Comparison of ENCODE assay signal across 37 cellular contexts in the genomic region with DNA sequence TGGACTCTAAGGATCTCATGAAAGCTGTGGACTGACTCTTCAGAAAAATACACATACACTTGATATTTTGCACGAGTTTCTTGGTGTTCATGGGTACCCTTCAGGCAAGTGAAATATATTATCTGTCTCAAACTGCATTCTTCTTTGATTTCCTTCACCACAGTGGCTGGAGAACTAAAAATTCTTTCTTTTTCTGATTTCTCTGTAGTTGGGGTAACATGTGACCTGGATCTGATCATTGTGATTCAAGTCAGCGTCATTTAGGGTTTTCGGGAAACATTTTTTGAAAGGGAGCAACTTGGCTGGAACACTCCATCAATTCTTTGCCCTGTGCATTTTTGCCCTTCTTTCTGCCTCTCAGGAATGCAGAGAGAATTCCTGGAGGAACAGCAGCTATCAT.
"Had no signal": no experiment of that assay in that cellular context is flagged by ENCODE, and none has a peak within 500 bp of the region (broad histone marks: within the 10 kb centered on the region; RNA-seq: fewer than 3 reads in every experiment).

No MANE protein-coding gene starts in this region.

- DNase-seq: activated effector memory CD4-positive, alpha-beta T cell treated with anti-CD3 and anti-CD28 coated beads, Interleukin-2, amount 50 U/mL, for 16 hours; activated effector memory CD4-positive, alpha-beta T cell treated with Interleukin-2 at 50 U/mL for 16 hours; activated gamma-delta T cell; activated gamma-delta T cell treated with Interleukin-2 at 50 U/mL for 16 hours; activated naive CD4-positive, alpha-beta T cell; activated naive CD4-positive, alpha-beta T cell treated with anti-CD3 and anti-CD28 coated beads for 36 hours; activated naive CD4-positive, alpha-beta T cell treated with anti-CD3 and anti-CD28 coated beads, Interleukin-2, amount 10 ng/mL, durations not matched to agents 7 days and 5 days; activated naive CD4-positive, alpha-beta T cell treated with anti-CD3 and anti-CD28 coated beads, Interleukin-2, amount 50 U/mL, for 16 hours; activated naive CD4-positive, alpha-beta T cell treated with Interleukin-2 at 50 U/mL for 16 hours; activated naive CD8-positive, alpha-beta T cell treated with anti-CD3 and anti-CD28 coated beads for 36 hours; activated naive CD8-positive, alpha-beta T cell treated with anti-CD3 and anti-CD28 coated beads, Interleukin-2, amount 10 ng/mL, durations not matched to agents 7 days and 5 days; activated naive CD8-positive, alpha-beta T cell treated with anti-CD3 and anti-CD28 coated beads, Interleukin-2, amount 50 U/mL, for 24 hours; activated T-cell treated with anti-CD3 and anti-CD28 coated beads, Interleukin-2, amount 50 U/mL, for 1 hour; activated T-cell treated with anti-CD3 and anti-CD28 coated beads, Interleukin-2, amount 50 U/mL, for 24 hours; activated T-cell treated with anti-CD3 and anti-CD28 coated beads, Interleukin-2, amount 50 U/mL, for 4 hours; activated T-cell treated with anti-CD3 and anti-CD28 coated beads, Interleukin-2, amount 50 U/mL, for 48 hours; activated T-cell treated with anti-CD3 and anti-CD28 coated beads, Interleukin-2, amount 50 U/mL, for 72 hours; adrenal gland; amniotic stem cell; amygdala; anterior cingulate cortex; aorta; body of pancreas; brain microvascular endothelial cell; central memory CD4-positive, alpha-beta T cell; cerebellar nuclear complex had no signal

- ATAC-seq: activated naive CD4-positive, alpha-beta T cell treated with anti-CD3 and anti-CD28 coated beads, Interleukin-2, amount 50 U/mL, for 72 hours; activated naive CD8-positive, alpha-beta T cell treated with anti-CD3 and anti-CD28 coated beads, Interleukin-2, amount 50 U/mL, for 24 hours; activated T-cell treated with anti-CD3 and anti-CD28 coated beads, Interleukin-2, amount 50 U/mL, for 4 hours; activated T-cell treated with anti-CD3 and anti-CD28 coated beads, Interleukin-2, amount 50 U/mL, for 72 hours; activated T-helper 17 cell treated with anti-CD3 and anti-CD28 coated beads, Interleukin-2, amount 50 U/mL, for 72 hours; body of pancreas had no signal

- H3K4me1 Mint-ChIP-seq: activated naive CD4-positive, alpha-beta T cell treated with anti-CD3 and anti-CD28 coated beads, Interleukin-2, amount 10 ng/mL, durations not matched to agents 7 days and 5 days; activated naive CD4-positive, alpha-beta T cell treated with anti-CD3 and anti-CD28 coated beads, Interleukin-2, amount 50 U/mL, for 24 hours; activated naive CD8-positive, alpha-beta T cell treated with anti-CD3 and anti-CD28 coated beads for 36 hours; activated naive CD8-positive, alpha-beta T cell treated with anti-CD3 and anti-CD28 coated beads, Interleukin-2, amount 50 U/mL, for 24 hours; activated T-helper 17 cell treated with anti-CD3 and anti-CD28 coated beads, Interleukin-2, amount 50 U/mL, for 72 hours; brain; central memory CD8-positive, alpha-beta T cell had no signal

- H3K27me3 Mint-ChIP-seq: activated naive CD4-positive, alpha-beta T cell treated with anti-CD3 and anti-CD28 coated beads, Interleukin-2, amount 10 ng/mL, durations not matched to agents 7 days and 5 days; activated naive CD4-positive, alpha-beta T cell treated with anti-CD3 and anti-CD28 coated beads, Interleukin-2, amount 50 U/mL, for 24 hours; activated naive CD8-positive, alpha-beta T cell; activated naive CD8-positive, alpha-beta T cell treated with anti-CD3 and anti-CD28 coated beads for 36 hours; activated naive CD8-positive, alpha-beta T cell treated with anti-CD3 and anti-CD28 coated beads, Interleukin-2, amount 10 ng/mL, durations not matched to agents 7 days and 5 days; activated naive CD8-positive, alpha-beta T cell treated with anti-CD3 and anti-CD28 coated beads, Interleukin-2, amount 50 U/mL, for 24 hours; activated T-cell treated with anti-CD3 and anti-CD28 coated beads, Interleukin-2, amount 50 U/mL, for 24 hours; activated T-helper 17 cell treated with anti-CD3 and anti-CD28 coated beads, Interleukin-2, amount 50 U/mL, for 72 hours; brain; central memory CD8-positive, alpha-beta T cell had no signal

- H3K9me3 Mint-ChIP-seq: activated naive CD4-positive, alpha-beta T cell treated with anti-CD3 and anti-CD28 coated beads for 36 hours; activated naive CD4-positive, alpha-beta T cell treated with anti-CD3 and anti-CD28 coated beads, Interleukin-2, amount 10 ng/mL, durations not matched to agents 7 days and 5 days; activated naive CD4-positive, alpha-beta T cell treated with anti-CD3 and anti-CD28 coated beads, Interleukin-2, amount 50 U/mL, for 24 hours; activated naive CD4-positive, alpha-beta T cell treated with anti-CD3 and anti-CD28 coated beads, Interleukin-2, amount 50 U/mL, for 72 hours; activated naive CD8-positive, alpha-beta T cell treated with anti-CD3 and anti-CD28 coated beads for 36 hours; activated naive CD8-positive, alpha-beta T cell treated with anti-CD3 and anti-CD28 coated beads, Interleukin-2, amount 10 ng/mL, durations not matched to agents 7 days and 5 days; activated naive CD8-positive, alpha-beta T cell treated with anti-CD3 and anti-CD28 coated beads, Interleukin-2, amount 50 U/mL, for 24 hours; activated T-cell treated with anti-CD3 and anti-CD28 coated beads, Interleukin-2, amount 50 U/mL, for 24 hours; activated T-cell treated with anti-CD3 and anti-CD28 coated beads, Interleukin-2, amount 50 U/mL, for 4 hours; activated T-cell treated with anti-CD3 and anti-CD28 coated beads, Interleukin-2, amount 50 U/mL, for 72 hours; activated T-helper 1 cell treated with anti-CD3 and anti-CD28 coated beads, Interleukin-12 subunit alpha, Interleukin-12 subunit beta, Interleukin-2, Interleukin-4 antibody, amounts not matched to agents 30 ng/mL and 10 ng/mL and 1 ng/mL, durations not matched to agents 14 hours and 24 hours and 36 hours; activated T-helper 17 cell treated with anti-CD3 and anti-CD28 coated beads, Interleukin-2, amount 50 U/mL, for 72 hours; activated T-helper 2 cell treated with anti-CD3 and anti-CD28 coated beads, Interferon-gamma antibody, Interleukin-2, Interleukin-4, amounts not matched to agents 10 μg/mL and 5 μg/mL and 100 μg/mL, durations not matched to agents 14 hours and 24 hours and 36 hours; brain; central memory CD8-positive, alpha-beta T cell had no signal

- H3K9me3 ChIP-seq: adrenal gland, ascending aorta, body of pancreas, breast epithelium had no signal

- H3K36me3 ChIP-seq: adrenal gland, ascending aorta, brain microvascular endothelial cell, breast epithelium had no signal

- H3K27ac ChIP-seq: adrenal gland, ascending aorta, body of pancreas, brain microvascular endothelial cell, breast epithelium, cardiac muscle cell had no signal

- H3K4me1 ChIP-seq: adrenal gland, ascending aorta, body of pancreas, breast epithelium had no signal

- H3K4me3 Mint-ChIP-seq: activated naive CD4-positive, alpha-beta T cell treated with anti-CD3 and anti-CD28 coated beads for 36 hours; activated naive CD4-positive, alpha-beta T cell treated with anti-CD3 and anti-CD28 coated beads, Interleukin-2, amount 10 ng/mL, durations not matched to agents 7 days and 5 days; activated naive CD4-positive, alpha-beta T cell treated with anti-CD3 and anti-CD28 coated beads, Interleukin-2, amount 50 U/mL, for 24 hours; activated naive CD8-positive, alpha-beta T cell; activated naive CD8-positive, alpha-beta T cell treated with anti-CD3 and anti-CD28 coated beads for 36 hours; activated naive CD8-positive, alpha-beta T cell treated with anti-CD3 and anti-CD28 coated beads, Interleukin-2, amount 10 ng/mL, durations not matched to agents 7 days and 5 days; activated naive CD8-positive, alpha-beta T cell treated with anti-CD3 and anti-CD28 coated beads, Interleukin-2, amount 50 U/mL, for 24 hours; activated T-cell treated with anti-CD3 and anti-CD28 coated beads, Interleukin-2, amount 50 U/mL, for 24 hours; activated T-cell treated with anti-CD3 and anti-CD28 coated beads, Interleukin-2, amount 50 U/mL, for 4 hours; activated T-cell treated with anti-CD3 and anti-CD28 coated beads, Interleukin-2, amount 50 U/mL, for 72 hours; activated T-helper 1 cell treated with anti-CD3 and anti-CD28 coated beads, Interleukin-12 subunit alpha, Interleukin-12 subunit beta, Interleukin-2, Interleukin-4 antibody, amounts not matched to agents 30 ng/mL and 10 ng/mL and 1 ng/mL, durations not matched to agents 14 hours and 24 hours and 36 hours; activated T-helper 17 cell treated with anti-CD3 and anti-CD28 coated beads, Interleukin-2, amount 50 U/mL, for 72 hours; brain; central memory CD8-positive, alpha-beta T cell had no signal

- H3K27ac Mint-ChIP-seq: activated naive CD4-positive, alpha-beta T cell treated with anti-CD3 and anti-CD28 coated beads for 36 hours; activated naive CD4-positive, alpha-beta T cell treated with anti-CD3 and anti-CD28 coated beads, Interleukin-2, amount 10 ng/mL, durations not matched to agents 7 days and 5 days; activated naive CD4-positive, alpha-beta T cell treated with anti-CD3 and anti-CD28 coated beads, Interleukin-2, amount 50 U/mL, for 24 hours; activated naive CD4-positive, alpha-beta T cell treated with anti-CD3 and anti-CD28 coated beads, Interleukin-2, amount 50 U/mL, for 72 hours; activated naive CD8-positive, alpha-beta T cell; activated naive CD8-positive, alpha-beta T cell treated with anti-CD3 and anti-CD28 coated beads for 36 hours; activated naive CD8-positive, alpha-beta T cell treated with anti-CD3 and anti-CD28 coated beads, Interleukin-2, amount 10 ng/mL, durations not matched to agents 7 days and 5 days; activated naive CD8-positive, alpha-beta T cell treated with anti-CD3 and anti-CD28 coated beads, Interleukin-2, amount 50 U/mL, for 24 hours; activated T-cell treated with anti-CD3 and anti-CD28 coated beads, Interleukin-2, amount 50 U/mL, for 24 hours; activated T-cell treated with anti-CD3 and anti-CD28 coated beads, Interleukin-2, amount 50 U/mL, for 72 hours; activated T-helper 1 cell treated with anti-CD3 and anti-CD28 coated beads, Interleukin-12 subunit alpha, Interleukin-12 subunit beta, Interleukin-2, Interleukin-4 antibody, amounts not matched to agents 30 ng/mL and 10 ng/mL and 1 ng/mL, durations not matched to agents 14 hours and 24 hours and 36 hours; activated T-helper 17 cell treated with anti-CD3 and anti-CD28 coated beads, Interleukin-2, amount 50 U/mL, for 72 hours; activated T-helper 2 cell treated with anti-CD3 and anti-CD28 coated beads, Interferon-gamma antibody, Interleukin-2, Interleukin-4, amounts not matched to agents 10 μg/mL and 5 μg/mL and 100 μg/mL, durations not matched to agents 14 hours and 24 hours and 36 hours; brain had no signal

- H3K4me3 ChIP-seq: adrenal gland, ascending aorta, body of pancreas, breast epithelium, cardiac muscle cell had no signal
